ENCODE assay signal across 15 cellular contexts in the genomic region with DNA sequence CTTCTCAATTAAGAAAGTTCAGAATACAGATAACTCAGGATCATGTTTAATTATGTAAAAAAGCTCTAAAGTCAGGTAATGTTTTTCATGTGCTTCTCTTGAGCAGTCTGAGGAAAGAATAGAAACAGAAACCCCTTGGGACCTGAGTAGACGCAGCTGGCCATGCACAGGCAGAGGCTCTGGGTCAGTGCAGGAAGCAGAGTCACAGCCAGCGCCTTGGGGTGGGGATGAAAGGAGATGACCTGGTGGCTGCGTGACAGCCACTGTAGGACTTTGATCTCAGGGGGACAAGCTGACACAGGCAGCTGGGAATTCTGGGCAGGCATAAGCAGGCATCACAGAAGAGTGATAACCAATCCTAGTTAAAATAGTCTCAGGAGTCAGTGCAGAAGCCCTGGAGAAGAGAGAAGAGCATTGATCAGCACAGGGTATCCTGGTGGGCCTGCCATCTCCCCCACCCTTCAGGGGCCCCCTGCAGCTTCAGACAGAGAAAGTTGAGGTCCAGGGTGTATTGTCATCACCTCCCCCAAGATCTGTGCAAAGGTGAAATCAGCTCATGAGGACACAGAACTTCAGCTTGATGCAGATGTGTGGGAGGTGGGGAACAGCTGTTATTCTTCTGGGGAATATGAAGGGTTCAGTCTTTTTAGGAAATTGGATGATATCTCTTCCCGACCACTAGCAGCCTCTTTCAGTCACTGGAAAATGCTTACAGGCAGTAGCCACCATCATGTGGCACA. TPM values are rescaled to one million over a fixed set of nuclear protein-coding genes. Genes with fewer than 3 reads are reported as not detected.
DNase-seq lines count a peak whose midpoint lies in the region; ATAC-seq, FAIRE-seq and TF ChIP-seq lines count a peak whose summit lies in the region.
"Had no signal": no experiment of that assay in that cellular context is flagged by ENCODE, and none has a peak within 500 bp of the region (broad histone marks: within the 10 kb centered on the region; RNA-seq: fewer than 3 reads in every experiment).

No MANE protein-coding gene starts in this region.

- no peak overlapping the region for H3K27ac ChIP-seq in SJCRH30

- no peaks in the 10 kb centered on the region for H3K9me3 ChIP-seq in SJCRH30 (replicated peaks)

- peak overlapping the region; percentile 62 for H3K27ac Mint-ChIP-seq in dendritic cell treated with granulocyte-macrophage colony-stimulating factor and Interleukin-4, amounts not matched to agents 40 ng/mL and 50 ng/mL, for 4 days

- no peaks in the 10 kb centered on the region for H3K9me3 Mint-ChIP-seq in dendritic cell treated with granulocyte-macrophage colony-stimulating factor and Interleukin-4, amounts not matched to agents 40 ng/mL and 50 ng/mL, for 4 days

- H3K27me3 Mint-ChIP-seq in dendritic cell treated with granulocyte-macrophage colony-stimulating factor and Interleukin-4, amounts not matched to agents 40 ng/mL and 50 ng/mL, for 4 days = no peaks in the 10 kb centered on the region

- no peaks in the 10 kb centered on the region for H3K4me1 ChIP-seq in SJCRH30

- TF ChIP-seq POLR2A in GM12892 (IDR thresholded peaks at IDR 0.05; ENCODE audit: low read depth, low read length) = peak; percentile 21; the same call in 1 of the 2 replicates

- peak overlapping the region; percentile 56 for H3K4me3 Mint-ChIP-seq in dendritic cell treated with granulocyte-macrophage colony-stimulating factor and Interleukin-4, amounts not matched to agents 40 ng/mL and 50 ng/mL, for 4 days

- ATAC-seq in GM21529 (IDR thresholded peaks at IDR 0.05; ENCODE audit: unreplicated experiment) (peak; percentile 78), HG03342 (IDR thresholded peaks at IDR 0.05; ENCODE audit: unreplicated experiment) (peak; percentile 46), GM18520 (IDR thresholded peaks at IDR 0.05; ENCODE audit: unreplicated experiment) (no peak)
- ATAC-seq: PC-3 had no signal

- no peak overlapping the region for H3K4me3 ChIP-seq in SJCRH30

- peak; percentile 72 for FAIRE-seq in GM12892 (lab: Jason Lieb, UNC)
- FAIRE-seq: G401.6 had no signal

- H3K36me3 Mint-ChIP-seq in dendritic cell treated with granulocyte-macrophage colony-stimulating factor and Interleukin-4, amounts not matched to agents 40 ng/mL and 50 ng/mL, for 4 days (ENCODE audit: low read depth) = peaks cover 72% of the 10 kb centered on the region

- no peaks in the 10 kb centered on the region for H3K36me3 ChIP-seq in SJCRH30

- H3K27me3 ChIP-seq in SJCRH30 = no peaks in the 10 kb centered on the region

- DNase-seq in GM12892 (ENCODE audit: insufficient read length) (no peak), NCI-H128 (lab: John Stamatoyannopoulos, UW; ENCODE audit: unreplicated experiment) (no peak), SJCRH30 (no peak), NCI-H2029 (lab: John Stamatoyannopoulos, UW) (no peak)
- DNase-seq: activated CD4-positive, alpha-beta T cell treated with anti-CD3 and anti-CD28 coated beads for 4 hours; effector CD4-positive, alpha-beta T cell; NCI-H1105 treated with DMSO at 0.1 percent for 48 hours; NCI-H446 treated with DMSO at 0.1 percent for 48 hours; PC-3; substantia nigra had no signal

- H3K4me1 Mint-ChIP-seq in dendritic cell treated with granulocyte-macrophage colony-stimulating factor and Interleukin-4, amounts not matched to agents 40 ng/mL and 50 ng/mL, for 4 days (ENCODE audit: low read depth) = peaks cover 53% of the 10 kb centered on the region

- intact Hi-C loops in dendritic cell treated with granulocyte-macrophage colony-stimulating factor and Interleukin-4, amounts not matched to agents 40 ng/mL and 50 ng/mL, for 4 days (cut with micrococcal nuclease) = no loop called here

RNA-seq across cellular contexts. Expression of a gene that starts 6.4 kb away (rescaled TPM):
- polyA plus RNA-seq in GM12892 (2012; ENCODE audit: missing spikeins) = 443 TPM
- not detected in 2 replicates for total RNA-seq in SJCRH30 (2014; rRNA removed; shearing (Covaris generic))
- total RNA-seq: PC-3 had no signal

RNA-seq across cellular contexts. Expression of a gene that starts 22.8 kb away (rescaled TPM):
- 1,511 TPM for polyA plus RNA-seq in GM12892 (2012; ENCODE audit: missing spikeins)
- not detected in 2 replicates for total RNA-seq in SJCRH30 (2014; rRNA removed; shearing (Covaris generic))
- total RNA-seq: PC-3 had no signal
